Comparison of ENCODE assay signal across 9 cellular contexts in genomic region chr13:40445557-40445990, GRCh38.
DNase-seq lines count a peak whose midpoint lies in the region; ATAC-seq and TF ChIP-seq lines count a peak whose summit lies in the region.
"Had no signal": no experiment of that assay in that cellular context is flagged by ENCODE, and none has a peak within 500 bp of the region (broad histone marks: within the 10 kb centered on the region; RNA-seq: fewer than 3 reads in every experiment).

No MANE protein-coding gene starts in this region.

- H3K9me3 ChIP-seq in body of pancreas, result no peaks in the 10 kb centered on the region
- no peaks in the 10 kb centered on the region for H3K9me3 ChIP-seq in naive thymus-derived CD4-positive, alpha-beta T cell (ENCODE audit: control insufficient read depth in 2 of 3, low read length in 3 of 3)
- H3K9me3 ChIP-seq: ovary had no signal

- H3K4me3 ChIP-seq in body of pancreas, result no peak overlapping the region
- no peak overlapping the region for H3K4me3 ChIP-seq in naive thymus-derived CD4-positive, alpha-beta T cell (ENCODE audit: low read length)
- H3K4me3 ChIP-seq: ovary had no signal

- no peaks in the 10 kb centered on the region for H3K27me3 Mint-ChIP-seq in activated CD4-positive, alpha-beta T cell treated with anti-CD3 and anti-CD28 coated beads for 36 hours
- no peaks in the 10 kb centered on the region for H3K27me3 Mint-ChIP-seq in naive thymus-derived CD4-positive, alpha-beta T cell

- ATAC-seq in activated CD4-positive, alpha-beta T cell treated with anti-CD3 and anti-CD28 coated beads for 36 hours, result peak; percentile 86
- ATAC-seq in body of pancreas, result peak; percentile 73
- peak; percentile 88 for ATAC-seq in naive thymus-derived CD4-positive, alpha-beta T cell

- peaks cover 14% of the 10 kb centered on the region for H3K4me1 Mint-ChIP-seq in activated CD4-positive, alpha-beta T cell treated with anti-CD3 and anti-CD28 coated beads for 36 hours
- H3K4me1 Mint-ChIP-seq in naive thymus-derived CD4-positive, alpha-beta T cell, result peaks cover 4 to 12% (median 8%) of the 10 kb centered on the region in 7 donors

- intact Hi-C loops in activated CD4-positive, alpha-beta T cell treated with anti-CD3 and anti-CD28 coated beads for 36 hours (cut with DNase I, micrococcal nuclease), result no loop called here
- intact Hi-C loops in body of pancreas (cut with DNase I), result no loop called here
- intact Hi-C loops in naive thymus-derived CD4-positive, alpha-beta T cell (cut with micrococcal nuclease), result no loop called here

- peaks cover 49% of the 10 kb centered on the region for H3K4me1 ChIP-seq in body of pancreas
- no peaks in the 10 kb centered on the region for H3K4me1 ChIP-seq in naive thymus-derived CD4-positive, alpha-beta T cell (ENCODE audit: control insufficient read depth in 2 of 2, insufficient read depth in 2 of 2, low read length in 2 of 2)

- H3K36me3 ChIP-seq in body of pancreas (replicated peaks in 1 of 2; ENCODE audit: insufficient read depth in 1 of 2, low read depth in 2 of 2), result no peaks in the 10 kb centered on the region
- no peaks in the 10 kb centered on the region for H3K36me3 ChIP-seq in naive thymus-derived CD4-positive, alpha-beta T cell (ENCODE audit: control insufficient read depth in 2 of 3, insufficient read depth in 3 of 3, low read length in 3 of 3)
- H3K36me3 ChIP-seq: ovary had no signal

- in situ Hi-C loops in G401 (cut with HindIII; ENCODE audit: low sequenced_read_pairs), result no loop called here

- H3K27ac ChIP-seq in body of pancreas, result peak overlapping the region; percentile 50 to 61 (median 56)
- H3K27ac ChIP-seq in naive thymus-derived CD4-positive, alpha-beta T cell (ENCODE audit: low read depth, low read length), result no peak overlapping the region
- H3K27ac ChIP-seq: ovary had no signal

- H3K27me3 ChIP-seq in body of pancreas, result no peaks in the 10 kb centered on the region
- no peaks in the 10 kb centered on the region for H3K27me3 ChIP-seq in naive thymus-derived CD4-positive, alpha-beta T cell (ENCODE audit: control insufficient read depth in 2 of 2, insufficient read depth in 2 of 2, low read length in 2 of 2)
- H3K27me3 ChIP-seq: ovary had no signal

- H3K4me3 Mint-ChIP-seq in activated CD4-positive, alpha-beta T cell treated with anti-CD3 and anti-CD28 coated beads for 36 hours, result no peak overlapping the region
- no peak overlapping the region for H3K4me3 Mint-ChIP-seq in naive thymus-derived CD4-positive, alpha-beta T cell

- POLR2A ChIA-PET in activated CD4-positive, alpha-beta T cell treated with anti-CD3 and anti-CD28 coated beads for 36 hours (lab: Charles Lee), result no interaction called here
- POLR2A ChIA-PET in naive thymus-derived CD4-positive, alpha-beta T cell (lab: Charles Lee), result interaction anchor here (1.7 kb wide), 1 partner anchor 11 kb away, joined by 4 read pairs; no protein-coding TSS in a partner anchor

- H3K27ac Mint-ChIP-seq in activated CD4-positive, alpha-beta T cell treated with anti-CD3 and anti-CD28 coated beads for 36 hours, result no peak overlapping the region
- H3K27ac Mint-ChIP-seq in naive thymus-derived CD4-positive, alpha-beta T cell, result no peak overlapping the region

- H3K36me3 Mint-ChIP-seq in activated CD4-positive, alpha-beta T cell treated with anti-CD3 and anti-CD28 coated beads for 36 hours (ENCODE audit: low read depth), result no peaks in the 10 kb centered on the region
- H3K36me3 Mint-ChIP-seq in naive thymus-derived CD4-positive, alpha-beta T cell, result peaks cover 0 to 15% (median 4%) of the 10 kb centered on the region in 5 donors

- DNase-seq in activated CD4-positive, alpha-beta T cell treated with anti-CD3 and anti-CD28 coated beads for 36 hours, result peak; percentile 47
- DNase-seq in activated CD4-positive, alpha-beta T cell treated with anti-CD3 and anti-CD28 coated beads, Interleukin-2, amount 50 U/mL, for 4 hours, result no peak
- peak; percentile 24 for DNase-seq in H4 (ENCODE audit: low spot score)
- peak; percentile 95 for DNase-seq in M059J (ENCODE audit: low read depth)
- DNase-seq in body of pancreas, result peak; percentile 67 to 85 (median 76)
- no peak for DNase-seq in naive thymus-derived CD4-positive, alpha-beta T cell
- no peak for DNase-seq in G401 (ENCODE audit: low spot score)
- no peak for DNase-seq in mesenteric fat pad (ENCODE audit: low spot score)

- 35 to 36% methylated on average over 11 of the region's 11 CpGs for WGBS in body of pancreas, 2 donors

- TF ChIP-seq CTCF in body of pancreas (IDR thresholded peaks at IDR 0.05), result no peak

- TF ChIP-seq POLR2A in body of pancreas (IDR thresholded peaks at IDR 0.05), result peak in 1 of 3 donors; percentile 25

- H3K9me3 Mint-ChIP-seq in activated CD4-positive, alpha-beta T cell treated with anti-CD3 and anti-CD28 coated beads for 36 hours (ENCODE audit: low read depth), result peaks cover 7% of the 10 kb centered on the region
- peaks cover 0 to 14% (median 4%) of the 10 kb centered on the region in 11 donors for H3K9me3 Mint-ChIP-seq in naive thymus-derived CD4-positive, alpha-beta T cell

- CTCF ChIA-PET in activated CD4-positive, alpha-beta T cell treated with anti-CD3 and anti-CD28 coated beads for 36 hours (lab: Charles Lee), result no interaction called here
- CTCF ChIA-PET in naive thymus-derived CD4-positive, alpha-beta T cell (lab: Charles Lee), result no interaction called here

Comparison
In these comparisons a context has a peak if more than half of its experiments do, and no peak if none do; other contexts are left out.
1. DNase-seq: peak in activated CD4-positive, alpha-beta T cell treated with anti-CD3 and anti-CD28 coated beads for 36 hours (single experiment), H4 (single experiment), M059J (single experiment) and body of pancreas (4 of 4); none in activated CD4-positive, alpha-beta T cell treated with anti-CD3 and anti-CD28 coated beads, Interleukin-2, amount 50 U/mL, for 4 hours (0 of 2), naive thymus-derived CD4-positive, alpha-beta T cell (0 of 9), G401 (single experiment) and mesenteric fat pad (single experiment).
2. Peak in every context shown above with its lines, with median percentiles within 50 percentile points of each other: ATAC-seq.